Comparison of ENCODE assay signal across 1 cellular context in the genomic region with DNA sequence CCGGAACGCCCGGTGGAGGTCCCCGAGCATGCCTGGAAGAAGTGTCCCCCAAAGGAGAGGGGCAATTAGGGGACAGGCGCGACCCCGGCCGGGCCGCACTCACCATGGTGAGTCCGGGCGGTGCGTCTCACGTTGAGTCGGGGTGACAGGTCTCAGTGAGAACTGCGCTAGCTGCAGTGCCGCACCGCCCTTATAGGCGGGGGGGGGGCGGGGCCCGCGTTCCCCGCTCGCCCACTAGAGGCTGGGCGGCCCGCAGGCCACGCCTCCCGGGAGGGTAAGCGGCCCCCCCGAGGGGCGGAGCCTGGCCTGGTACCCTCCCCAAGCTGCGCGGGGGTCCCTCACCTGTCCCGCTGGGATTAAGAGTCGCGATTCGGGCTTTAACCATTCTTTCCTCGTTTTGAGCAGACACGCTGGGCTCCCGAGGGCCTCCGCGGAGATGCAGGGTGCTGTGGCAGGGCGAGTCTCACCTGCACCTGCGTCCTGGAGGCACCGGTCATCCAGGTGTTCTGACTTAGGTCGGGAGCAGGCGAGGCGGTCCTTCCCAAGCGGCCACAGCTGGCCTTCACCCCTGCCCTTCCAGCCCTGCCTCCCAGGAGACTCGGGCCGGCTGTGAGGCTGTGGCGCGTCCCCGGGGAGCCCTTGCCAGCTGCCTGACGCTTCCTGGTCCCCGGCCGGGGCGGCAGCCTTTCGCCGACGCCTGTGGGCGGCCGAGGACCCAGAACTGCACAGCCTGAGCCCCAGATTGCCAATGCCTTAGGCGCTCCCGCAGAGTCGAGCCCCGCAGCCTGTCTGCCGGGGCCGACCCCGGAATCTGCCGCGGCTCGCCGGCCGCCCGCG.
TF ChIP-seq lines count a peak whose summit lies in the region.

A gene (minus strand): TSS at position 166 of the 837 bp plus-strand sequence. CDS start 60 bp downstream, at position 106.

TF ChIP-seq in HepG2, 621 proteins besides CTCF, POLR2A, EP300 and RAD21 (continued from another document and continues in another):
- TF ChIP-seq, protein P1, sequence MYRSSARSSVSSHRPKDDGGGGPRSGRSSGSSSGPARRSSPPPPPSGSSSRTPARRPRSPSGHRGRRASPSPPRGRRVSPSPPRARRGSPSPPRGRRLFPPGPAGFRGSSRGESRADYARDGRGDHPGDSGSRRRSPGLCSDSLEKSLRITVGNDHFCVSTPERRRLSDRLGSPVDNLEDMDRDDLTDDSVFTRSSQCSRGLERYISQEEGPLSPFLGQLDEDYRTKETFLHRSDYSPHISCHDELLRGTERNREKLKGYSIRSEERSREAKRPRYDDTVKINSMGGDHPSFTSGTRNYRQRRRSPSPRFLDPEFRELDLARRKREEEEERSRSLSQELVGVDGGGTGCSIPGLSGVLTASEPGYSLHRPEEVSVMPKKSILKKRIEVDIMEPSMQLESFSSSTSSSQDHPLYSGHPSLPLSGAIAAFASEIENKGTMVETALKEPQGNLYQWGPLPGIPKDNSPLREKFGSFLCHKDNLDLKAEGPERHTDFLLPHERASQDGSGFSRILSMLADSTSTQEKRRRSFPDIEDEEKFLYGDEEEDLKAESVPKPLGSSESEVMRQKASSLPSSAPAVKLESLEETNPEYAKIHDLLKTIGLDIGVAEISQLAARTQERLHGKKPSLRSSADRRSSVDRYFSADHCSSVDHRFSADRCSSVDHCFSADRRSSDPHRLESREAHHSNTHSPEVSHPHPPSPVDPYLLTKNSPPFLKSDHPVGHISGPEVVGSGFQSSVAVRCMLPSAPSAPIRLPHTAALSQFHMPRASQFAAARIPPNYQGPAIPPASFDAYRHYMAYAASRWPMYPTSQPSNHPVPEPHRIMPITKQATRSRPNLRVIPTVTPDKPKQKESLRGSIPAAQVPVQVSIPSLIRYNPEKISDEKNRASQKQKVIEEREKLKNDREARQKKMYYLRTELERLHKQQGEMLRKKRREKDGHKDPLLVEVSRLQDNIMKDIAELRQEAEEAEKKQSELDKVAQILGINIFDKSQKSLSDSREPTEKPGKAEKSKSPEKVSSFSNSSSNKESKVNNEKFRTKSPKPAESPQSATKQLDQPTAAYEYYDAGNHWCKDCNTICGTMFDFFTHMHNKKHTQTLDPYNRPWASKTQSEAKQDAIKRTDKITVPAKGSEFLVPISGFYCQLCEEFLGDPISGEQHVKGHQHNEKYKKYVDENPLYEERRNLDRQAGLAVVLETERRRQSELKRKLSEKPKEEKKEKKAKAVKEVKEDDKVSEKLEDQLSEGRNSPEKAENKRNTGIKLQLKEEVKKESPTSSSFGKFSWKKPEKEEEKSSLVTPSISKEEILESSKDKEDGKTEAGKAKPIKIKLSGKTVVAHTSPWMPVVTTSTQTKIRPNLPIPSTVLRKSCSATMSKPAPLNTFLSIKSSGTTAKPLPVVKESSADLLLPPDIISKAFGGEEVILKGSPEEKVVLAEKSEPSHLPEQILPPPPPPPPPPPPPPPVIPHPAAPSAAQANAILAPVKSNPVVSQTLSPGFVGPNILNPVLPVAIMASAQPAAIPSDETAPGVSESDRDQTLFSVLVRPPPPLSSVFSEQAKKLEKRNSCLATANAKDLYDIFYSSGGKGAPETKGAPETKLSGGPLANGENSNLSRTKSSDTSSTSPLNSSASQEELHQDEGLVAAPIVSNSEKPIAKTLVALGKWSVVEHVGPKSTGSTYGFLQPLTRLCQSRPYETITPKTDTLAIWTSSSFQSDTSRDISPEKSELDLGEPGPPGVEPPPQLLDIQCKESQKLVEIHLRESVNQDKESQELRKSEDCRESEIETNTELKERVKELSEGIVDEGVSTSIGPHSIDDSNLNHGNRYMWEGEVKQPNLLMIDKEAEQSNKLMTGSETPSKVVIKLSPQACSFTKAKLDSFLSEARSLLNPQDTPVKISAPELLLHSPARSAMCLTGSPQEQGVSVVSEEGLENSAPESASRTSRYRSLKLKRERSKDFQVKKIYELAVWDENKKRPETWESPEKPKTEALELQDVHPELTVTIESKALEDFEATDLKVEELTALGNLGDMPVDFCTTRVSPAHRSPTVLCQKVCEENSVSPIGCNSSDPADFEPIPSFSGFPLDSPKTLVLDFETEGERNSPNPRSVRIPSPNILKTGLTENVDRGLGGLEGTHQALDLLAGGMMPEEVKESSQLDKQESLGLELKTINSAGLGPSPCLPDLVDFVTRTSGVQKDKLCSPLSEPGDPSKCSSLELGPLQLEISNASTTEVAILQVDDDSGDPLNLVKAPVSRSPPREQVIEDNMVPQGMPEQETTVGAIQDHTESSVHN (CRISPR knock-in tag; IDR thresholded peaks at IDR 0.05) = no peak
- TF ChIP-seq NFKB2 (CRISPR knock-in tag; IDR thresholded peaks at IDR 0.05; ENCODE audit: borderline replicate concordance) = peak; percentile 20; the same call in 1 of the 2 replicates
- TF ChIP-seq RBM39 (IDR thresholded peaks at IDR 0.05; ENCODE audit: low read depth, low read length, poor library complexity, severe bottlenecking) = no peak
- TF ChIP-seq ZSCAN9 (CRISPR knock-in tag; IDR thresholded peaks at IDR 0.05; ENCODE audit: borderline replicate concordance) = no peak
- TF ChIP-seq THYN1 (CRISPR knock-in tag; IDR thresholded peaks at IDR 0.05; ENCODE audit: borderline replicate concordance, low read depth) = no peak
- TF ChIP-seq KDM2A (CRISPR knock-in tag; IDR thresholded peaks at IDR 0.05; ENCODE audit: borderline replicate concordance, low read depth) = peak; percentile 59; the same call in 1 of the 2 replicates
- TF ChIP-seq ERF (CRISPR knock-in tag; IDR thresholded peaks at IDR 0.05) = peak; percentile 5
- TF ChIP-seq GATAD1 (CRISPR knock-in tag; IDR thresholded peaks at IDR 0.05) = no peak
- TF ChIP-seq HNF4G (IDR thresholded peaks at IDR 0.05; ENCODE audit: borderline replicate concordance, low read depth, low read length) = no peak
- TF ChIP-seq HNF4G (CRISPR knock-in tag; IDR thresholded peaks at IDR 0.05; ENCODE audit: borderline replicate concordance, low read depth) = no peak
- TF ChIP-seq EHMT2 (IDR thresholded peaks at IDR 0.05; ENCODE audit: borderline replicate concordance, low read depth, low read length) = no peak
- TF ChIP-seq ZNF879 (CRISPR knock-in tag; IDR thresholded peaks at IDR 0.05) = no peak
- TF ChIP-seq SNRNP70 (IDR thresholded peaks at IDR 0.05; ENCODE audit: low read depth, low read length) = no peak
- TF ChIP-seq LCORL (IDR thresholded peaks at IDR 0.05) = no peak
- TF ChIP-seq LCORL (CRISPR knock-in tag; IDR thresholded peaks at IDR 0.05) = peak; percentile 73
- no peak for TF ChIP-seq MATR3 (CRISPR knock-in tag; IDR thresholded peaks at IDR 0.05)
- TF ChIP-seq ZNF496 (CRISPR knock-in tag; IDR thresholded peaks at IDR 0.05; ENCODE audit: insufficient replicate concordance) = no peak
- no peak; the same call in 1 of the 2 replicates for TF ChIP-seq ZNF230 (CRISPR knock-in tag; IDR thresholded peaks at IDR 0.05)
- TF ChIP-seq NAIF1 (CRISPR knock-in tag; IDR thresholded peaks at IDR 0.05; ENCODE audit: borderline replicate concordance) = no peak
- TF ChIP-seq RBFOX2 (IDR thresholded peaks at IDR 0.05; ENCODE audit: low read depth, low read length) = peak; percentile 76
- TF ChIP-seq, protein P2, sequence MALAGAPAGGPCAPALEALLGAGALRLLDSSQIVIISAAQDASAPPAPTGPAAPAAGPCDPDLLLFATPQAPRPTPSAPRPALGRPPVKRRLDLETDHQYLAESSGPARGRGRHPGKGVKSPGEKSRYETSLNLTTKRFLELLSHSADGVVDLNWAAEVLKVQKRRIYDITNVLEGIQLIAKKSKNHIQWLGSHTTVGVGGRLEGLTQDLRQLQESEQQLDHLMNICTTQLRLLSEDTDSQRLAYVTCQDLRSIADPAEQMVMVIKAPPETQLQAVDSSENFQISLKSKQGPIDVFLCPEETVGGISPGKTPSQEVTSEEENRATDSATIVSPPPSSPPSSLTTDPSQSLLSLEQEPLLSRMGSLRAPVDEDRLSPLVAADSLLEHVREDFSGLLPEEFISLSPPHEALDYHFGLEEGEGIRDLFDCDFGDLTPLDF (CRISPR knock-in tag; IDR thresholded peaks at IDR 0.05) = peak; percentile 75; the same call in 1 of the 2 replicates
- peak; percentile 53; the same call in 1 of the 2 replicates for TF ChIP-seq CHCHD3 (CRISPR knock-in tag; IDR thresholded peaks at IDR 0.05)
- peak; percentile 56; the same call in 1 of the 2 replicates for TF ChIP-seq NFATC3 (CRISPR knock-in tag; IDR thresholded peaks at IDR 0.05)
- TF ChIP-seq, protein P3, sequence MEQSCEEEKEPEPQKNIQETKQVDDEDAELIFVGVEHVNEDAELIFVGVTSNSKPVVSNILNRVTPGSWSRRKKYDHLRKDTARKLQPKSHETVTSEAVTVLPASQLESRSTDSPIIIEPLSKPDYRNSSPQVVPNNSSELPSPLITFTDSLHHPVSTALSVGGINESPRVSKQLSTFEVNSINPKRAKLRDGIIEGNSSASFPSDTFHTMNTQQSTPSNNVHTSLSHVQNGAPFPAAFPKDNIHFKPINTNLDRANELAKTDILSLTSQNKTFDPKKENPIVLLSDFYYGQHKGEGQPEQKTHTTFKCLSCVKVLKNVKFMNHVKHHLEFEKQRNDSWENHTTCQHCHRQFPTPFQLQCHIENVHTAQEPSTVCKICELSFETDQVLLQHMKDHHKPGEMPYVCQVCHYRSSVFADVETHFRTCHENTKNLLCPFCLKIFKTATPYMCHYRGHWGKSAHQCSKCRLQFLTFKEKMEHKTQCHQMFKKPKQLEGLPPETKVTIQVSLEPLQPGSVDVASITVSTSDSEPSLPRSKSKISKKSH (CRISPR knock-in tag; IDR thresholded peaks at IDR 0.05; ENCODE audit: borderline replicate concordance) = no peak
- no peak for TF ChIP-seq SOX5 (CRISPR knock-in tag; IDR thresholded peaks at IDR 0.05; ENCODE audit: borderline replicate concordance)
- no peak for TF ChIP-seq SCMH1 (CRISPR knock-in tag; IDR thresholded peaks at IDR 0.05; ENCODE audit: borderline replicate concordance)
- TF ChIP-seq ARHGAP35 (CRISPR knock-in tag; IDR thresholded peaks at IDR 0.05; ENCODE audit: borderline replicate concordance) = no peak
- no peak for TF ChIP-seq KLF9 (CRISPR knock-in tag; IDR thresholded peaks at IDR 0.05; ENCODE audit: low read depth)
- no peak for TF ChIP-seq TBP (CRISPR knock-in tag; IDR thresholded peaks at IDR 0.05)
- peak; percentile 51; the same call in 1 of the 2 replicates for TF ChIP-seq ZNF556 (CRISPR knock-in tag; IDR thresholded peaks at IDR 0.05; ENCODE audit: borderline replicate concordance)
- no peak for TF ChIP-seq CBX2 (IDR thresholded peaks at IDR 0.05; ENCODE audit: low read depth, low read length)
- TF ChIP-seq CBX2 (CRISPR knock-in tag; IDR thresholded peaks at IDR 0.05; ENCODE audit: low read depth) = no peak
- no peak for TF ChIP-seq ZNF792 (CRISPR knock-in tag; IDR thresholded peaks at IDR 0.05)
- 0 out of 2 replicates have a peak, but pooled peaks have one; percentile 37 for TF ChIP-seq GFI1 (CRISPR knock-in tag; IDR thresholded peaks at IDR 0.05; ENCODE audit: borderline replicate concordance)
- TF ChIP-seq ZNF432 (CRISPR knock-in tag; IDR thresholded peaks at IDR 0.05; ENCODE audit: borderline replicate concordance) = no peak
- no peak for TF ChIP-seq HMG20A (CRISPR knock-in tag; IDR thresholded peaks at IDR 0.05; ENCODE audit: borderline replicate concordance)
- TF ChIP-seq, protein P4, sequence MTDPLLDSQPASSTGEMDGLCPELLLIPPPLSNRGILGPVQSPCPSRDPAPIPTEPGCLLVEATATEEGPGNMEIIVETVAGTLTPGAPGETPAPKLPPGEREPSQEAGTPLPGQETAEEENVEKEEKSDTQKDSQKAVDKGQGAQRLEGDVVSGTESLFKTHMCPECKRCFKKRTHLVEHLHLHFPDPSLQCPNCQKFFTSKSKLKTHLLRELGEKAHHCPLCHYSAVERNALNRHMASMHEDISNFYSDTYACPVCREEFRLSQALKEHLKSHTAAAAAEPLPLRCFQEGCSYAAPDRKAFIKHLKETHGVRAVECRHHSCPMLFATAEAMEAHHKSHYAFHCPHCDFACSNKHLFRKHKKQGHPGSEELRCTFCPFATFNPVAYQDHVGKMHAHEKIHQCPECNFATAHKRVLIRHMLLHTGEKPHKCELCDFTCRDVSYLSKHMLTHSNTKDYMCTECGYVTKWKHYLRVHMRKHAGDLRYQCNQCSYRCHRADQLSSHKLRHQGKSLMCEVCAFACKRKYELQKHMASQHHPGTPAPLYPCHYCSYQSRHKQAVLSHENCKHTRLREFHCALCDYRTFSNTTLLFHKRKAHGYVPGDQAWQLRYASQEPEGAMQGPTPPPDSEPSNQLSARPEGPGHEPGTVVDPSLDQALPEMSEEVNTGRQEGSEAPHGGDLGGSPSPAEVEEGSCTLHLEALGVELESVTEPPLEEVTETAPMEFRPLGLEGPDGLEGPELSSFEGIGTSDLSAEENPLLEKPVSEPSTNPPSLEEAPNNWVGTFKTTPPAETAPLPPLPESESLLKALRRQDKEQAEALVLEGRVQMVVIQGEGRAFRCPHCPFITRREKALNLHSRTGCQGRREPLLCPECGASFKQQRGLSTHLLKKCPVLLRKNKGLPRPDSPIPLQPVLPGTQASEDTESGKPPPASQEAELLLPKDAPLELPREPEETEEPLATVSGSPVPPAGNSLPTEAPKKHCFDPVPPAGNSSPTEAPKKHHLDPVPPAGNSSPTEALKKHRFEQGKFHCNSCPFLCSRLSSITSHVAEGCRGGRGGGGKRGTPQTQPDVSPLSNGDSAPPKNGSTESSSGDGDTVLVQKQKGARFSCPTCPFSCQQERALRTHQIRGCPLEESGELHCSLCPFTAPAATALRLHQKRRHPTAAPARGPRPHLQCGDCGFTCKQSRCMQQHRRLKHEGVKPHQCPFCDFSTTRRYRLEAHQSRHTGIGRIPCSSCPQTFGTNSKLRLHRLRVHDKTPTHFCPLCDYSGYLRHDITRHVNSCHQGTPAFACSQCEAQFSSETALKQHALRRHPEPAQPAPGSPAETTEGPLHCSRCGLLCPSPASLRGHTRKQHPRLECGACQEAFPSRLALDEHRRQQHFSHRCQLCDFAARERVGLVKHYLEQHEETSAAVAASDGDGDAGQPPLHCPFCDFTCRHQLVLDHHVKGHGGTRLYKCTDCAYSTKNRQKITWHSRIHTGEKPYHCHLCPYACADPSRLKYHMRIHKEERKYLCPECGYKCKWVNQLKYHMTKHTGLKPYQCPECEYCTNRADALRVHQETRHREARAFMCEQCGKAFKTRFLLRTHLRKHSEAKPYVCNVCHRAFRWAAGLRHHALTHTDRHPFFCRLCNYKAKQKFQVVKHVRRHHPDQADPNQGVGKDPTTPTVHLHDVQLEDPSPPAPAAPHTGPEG (CRISPR knock-in tag; IDR thresholded peaks at IDR 0.05) = no peak
- TF ChIP-seq MED13 (CRISPR knock-in tag; IDR thresholded peaks at IDR 0.05) = 0 out of 2 replicates have a peak, but pooled peaks have one; percentile 41
- TF ChIP-seq, protein P5, sequence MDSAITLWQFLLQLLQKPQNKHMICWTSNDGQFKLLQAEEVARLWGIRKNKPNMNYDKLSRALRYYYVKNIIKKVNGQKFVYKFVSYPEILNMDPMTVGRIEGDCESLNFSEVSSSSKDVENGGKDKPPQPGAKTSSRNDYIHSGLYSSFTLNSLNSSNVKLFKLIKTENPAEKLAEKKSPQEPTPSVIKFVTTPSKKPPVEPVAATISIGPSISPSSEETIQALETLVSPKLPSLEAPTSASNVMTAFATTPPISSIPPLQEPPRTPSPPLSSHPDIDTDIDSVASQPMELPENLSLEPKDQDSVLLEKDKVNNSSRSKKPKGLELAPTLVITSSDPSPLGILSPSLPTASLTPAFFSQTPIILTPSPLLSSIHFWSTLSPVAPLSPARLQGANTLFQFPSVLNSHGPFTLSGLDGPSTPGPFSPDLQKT (CRISPR knock-in tag; IDR thresholded peaks at IDR 0.05; ENCODE audit: borderline replicate concordance) = no peak
- no peak for TF ChIP-seq ZNF749 (CRISPR knock-in tag; IDR thresholded peaks at IDR 0.05; ENCODE audit: borderline replicate concordance)
- no peak for TF ChIP-seq SRSF9 (IDR thresholded peaks at IDR 0.05; ENCODE audit: borderline replicate concordance, insufficient read depth, low read depth, low read length, poor library complexity, severe bottlenecking)
- TF ChIP-seq GTF3A (CRISPR knock-in tag; conservative IDR thresholded peaks at IDR 0.05) = 0 out of 2 replicates have a peak, but pooled peaks have one; percentile 74
- no peak for TF ChIP-seq HOXA7 (CRISPR knock-in tag; IDR thresholded peaks at IDR 0.05)
